In the genomic region with DNA sequence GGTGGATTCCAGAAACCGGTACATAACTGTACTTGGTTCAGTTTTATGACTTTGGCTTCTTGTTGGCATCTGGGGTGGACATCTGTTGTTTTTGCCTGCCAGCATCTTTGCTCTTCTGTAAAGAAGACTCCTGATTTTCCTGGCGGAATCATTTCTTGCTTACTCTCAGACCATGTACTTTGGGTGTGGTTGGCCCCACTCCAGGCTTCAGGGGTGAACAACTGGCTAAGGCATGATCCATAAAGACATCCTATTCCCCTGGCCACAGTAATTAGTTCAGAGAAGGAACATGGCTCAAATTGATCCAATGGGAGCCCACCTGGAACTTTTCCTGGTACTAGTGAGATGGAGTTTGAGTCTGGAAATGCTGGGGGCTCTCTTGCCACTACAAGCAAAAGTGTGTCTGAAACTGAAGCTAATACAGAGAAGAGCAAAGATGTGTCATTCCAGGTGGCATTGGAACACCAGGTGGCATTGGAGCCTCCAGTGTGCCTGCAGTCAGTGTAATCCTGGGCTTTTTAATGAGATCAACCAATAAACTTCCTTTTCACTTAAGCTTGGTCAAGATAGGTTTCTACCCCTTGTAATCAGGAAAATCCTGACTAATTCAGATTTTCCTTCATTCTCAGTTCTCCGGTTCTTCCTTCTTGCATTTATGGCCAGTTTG, we compare ENCODE assay signal across 20 cellular contexts.
A peak's percentile ranks its signal among the peaks of the same experiment; 100 is the strongest.
DNase-seq lines count a peak whose midpoint lies in the region; ATAC-seq and TF ChIP-seq lines count a peak whose summit lies in the region.
"Had no signal": no experiment of that assay in that cellular context is flagged by ENCODE, and none has a peak within 500 bp of the region (broad histone marks: within the 10 kb centered on the region; RNA-seq: fewer than 3 reads in every experiment).

No MANE protein-coding gene starts in this region.

- ATAC-seq in foreskin keratinocyte (peak; percentile 42), HG03460 (IDR thresholded peaks at IDR 0.05; ENCODE audit: unreplicated experiment) (no peak), HG02678 (IDR thresholded peaks at IDR 0.05; ENCODE audit: unreplicated experiment) (no peak)
- ATAC-seq: activated T-cell treated with anti-CD3 and anti-CD28 coated beads, Interleukin-2, amount 50 U/mL, for 72 hours; effector memory CD8-positive, alpha-beta T cell; gastroesophageal sphincter; natural killer cell treated with Interleukin-12 subunit alpha and Interleukin-12 subunit beta and Interleukin-15 and Interleukin-18, amount 100 ng/mL, for 72 hours; stimulated activated effector memory CD8-positive, alpha-beta T cell treated with anti-CD3 and anti-CD28 coated beads, Interleukin-12 subunit alpha, Interleukin-12 subunit beta, amount 100 ng/mL, for 72 hours; upper lobe of right lung had no signal

- no peaks in the 10 kb centered on the region for H3K27me3 ChIP-seq in foreskin keratinocyte
- H3K27me3 ChIP-seq in H7 (ENCODE audit: control insufficient read depth, insufficient read depth, low read length): no peaks in the 10 kb centered on the region
- H3K27me3 ChIP-seq: gastroesophageal sphincter, spleen, upper lobe of right lung had no signal

- peaks cover 18% of the 10 kb centered on the region for H3K4me1 ChIP-seq in foreskin keratinocyte
- H3K4me1 ChIP-seq: gastroesophageal sphincter, upper lobe of right lung had no signal

- peak; percentile 19 for DNase-seq in NCI-H1105 treated with DMSO at 0.1 percent for 48 hours (lab: John Stamatoyannopoulos, UW)
- no peak for DNase-seq in NCI-H1105 (lab: John Stamatoyannopoulos, UW)
- peak; percentile 15 for DNase-seq in DMS53 treated with DMSO at 0.1 percent for 48 hours (lab: John Stamatoyannopoulos, UW; ENCODE audit: unreplicated experiment)
- peak; percentile 84 to 87 for DNase-seq in NCI-H524 (lab: John Stamatoyannopoulos, UW)
- DNase-seq in foreskin keratinocyte: peak in 1 of 2 donors; percentile 51
- no peak for DNase-seq in H7
- DNase-seq: activated CD4-positive, alpha-beta T cell treated with anti-CD3 and anti-CD28 coated beads for 48 hours; activated naive CD4-positive, alpha-beta T cell treated with Interleukin-2 at 50 U/mL for 16 hours; activated T-cell treated with anti-CD3 and anti-CD28 coated beads, Interleukin-2, amount 50 U/mL, for 72 hours; effector memory CD8-positive, alpha-beta T cell; NCI-H1436; spleen; stimulated activated CD4-positive, alpha-beta T cell treated with anti-CD3 and anti-CD28 coated beads, Interleukin-2, amount 100 ng/mL, for 48 hours; substantia nigra; upper lobe of right lung had no signal

- no peak overlapping the region for H3K27ac ChIP-seq in foreskin keratinocyte
- H3K27ac ChIP-seq: gastroesophageal sphincter, spleen, upper lobe of right lung had no signal

- peak; percentile 46 for TF ChIP-seq CTCF in foreskin keratinocyte (conservative IDR thresholded peaks at IDR 0.05)

- no peak overlapping the region for H3K4me3 ChIP-seq in H7 (ENCODE audit: insufficient read depth, low read depth, low read length)
- H3K4me3 ChIP-seq: gastroesophageal sphincter, spleen, upper lobe of right lung had no signal

- no peaks in the 10 kb centered on the region for H3K36me3 ChIP-seq in H7 (replicated peaks; ENCODE audit: control insufficient read depth, insufficient read depth, low read length)
- H3K36me3 ChIP-seq: gastroesophageal sphincter, spleen, upper lobe of right lung had no signal

Comparison
In these comparisons a context has a peak if more than half of its experiments do, and no peak if none do; other contexts are left out.
1. DNase-seq: peak in NCI-H1105 treated with DMSO at 0.1 percent for 48 hours (single experiment), DMS53 treated with DMSO at 0.1 percent for 48 hours (single experiment) and NCI-H524 (2 of 2); none in NCI-H1105 (single experiment) and H7 (single experiment).